In genomic region chr5:107869459-107870115, GRCh38 we compare ENCODE assay signal across 12 cellular contexts.
DNase-seq lines count a peak whose midpoint lies in the region; ATAC-seq and TF ChIP-seq lines count a peak whose summit lies in the region.
"Had no signal": no experiment of that assay in that cellular context is flagged by ENCODE, and none has a peak within 500 bp of the region (broad histone marks: within the 10 kb centered on the region; RNA-seq: fewer than 3 reads in every experiment).

No MANE protein-coding gene starts in this region.

- peak; percentile 61 for DNase-seq in MCF 10A (ENCODE audit: unreplicated experiment)
- DNase-seq in breast epithelium (ENCODE audit: low spot score in 2 of 2) = no peak
- DNase-seq in amniotic epithelial cell (ENCODE audit: low read depth) = peak; percentile 74
- peak; percentile 36 for DNase-seq in glutamatergic neuron
- no peak for DNase-seq in hypothalamus (lab: John Stamatoyannopoulos, UW)
- no peak for DNase-seq in NCI-H2029 (lab: John Stamatoyannopoulos, UW)
- DNase-seq in omental fat pad (ENCODE audit: low spot score) = no peak
- DNase-seq: NCI-H2107, retina had no signal

- no peaks in the 10 kb centered on the region for H3K4me1 ChIP-seq in breast epithelium

- H3K4me1 Mint-ChIP-seq in MCF 10A (ENCODE audit: insufficient read depth, unreplicated experiment) = peaks cover 7% of the 10 kb centered on the region
- peaks cover 38% of the 10 kb centered on the region for H3K4me1 Mint-ChIP-seq in glutamatergic neuron (ENCODE audit: low read depth, unreplicated experiment)

- intact Hi-C loops in MCF 10A (cut with micrococcal nuclease) = no loop called here
- intact Hi-C loops in breast epithelium (cut with DNase I; ENCODE audit: low total_unique reads) = no loop called here

- CTCF ChIA-PET in MCF 10A (lab: Yijun Ruan, JAX) = no interaction called here

- TF ChIP-seq POLR2A in breast epithelium (IDR thresholded peaks at IDR 0.05) = no peak

- no peaks in the 10 kb centered on the region for H3K36me3 ChIP-seq in breast epithelium

- H3K9me3 ChIP-seq in breast epithelium = no peaks in the 10 kb centered on the region

- H3K27ac Mint-ChIP-seq in MCF 10A (ENCODE audit: low read depth, unreplicated experiment) (peak overlapping the region; percentile 1), glutamatergic neuron (ENCODE audit: unreplicated experiment) (peak overlapping the region; percentile 91)

- no peak overlapping the region for H3K4me3 Mint-ChIP-seq in MCF 10A (ENCODE audit: unreplicated experiment)
- H3K4me3 Mint-ChIP-seq in glutamatergic neuron (ENCODE audit: unreplicated experiment) = peak overlapping the region; percentile 26
- H3K4me3 Mint-ChIP-seq: central memory CD8-positive, alpha-beta T cell had no signal

- H3K9me3 Mint-ChIP-seq in MCF 10A (ENCODE audit: unreplicated experiment) = no peaks in the 10 kb centered on the region
- H3K9me3 Mint-ChIP-seq in glutamatergic neuron (ENCODE audit: unreplicated experiment) = peaks cover 12% of the 10 kb centered on the region
- H3K9me3 Mint-ChIP-seq: central memory CD8-positive, alpha-beta T cell had no signal

- no peaks in the 10 kb centered on the region for H3K27me3 ChIP-seq in breast epithelium

- ATAC-seq in GM18502 (IDR thresholded peaks at IDR 0.05; ENCODE audit: poor library complexity, unreplicated experiment) (no peak), omental fat pad (ENCODE audit: low FRiP score) (no peak)
- ATAC-seq: GM12878 had no signal

- BruUV-seq in MCF 10A (replicated peaks; lab: Mats Ljungman, UMichigan) = no TSS peak

- no peaks in the 10 kb centered on the region for H3K27me3 Mint-ChIP-seq in MCF 10A (ENCODE audit: insufficient read depth, unreplicated experiment)
- H3K27me3 Mint-ChIP-seq in glutamatergic neuron (ENCODE audit: unreplicated experiment) = peaks cover 7% of the 10 kb centered on the region
- H3K27me3 Mint-ChIP-seq: central memory CD8-positive, alpha-beta T cell had no signal

- no peak overlapping the region for H3K4me3 ChIP-seq in breast epithelium
- H3K4me3 ChIP-seq: GM12878 had no signal

- H3K27ac ChIP-seq in breast epithelium = no peak overlapping the region

- POLR2A ChIA-PET in MCF 10A (lab: Yijun Ruan, JAX) = interaction anchor here (0.6 to 2.1 kb wide), 2 partner anchors 24 to 77 kb away, joined by 3 to 10 read pairs; no protein-coding TSS in a partner anchor

- H3K36me3 Mint-ChIP-seq in MCF 10A (ENCODE audit: insufficient read depth, unreplicated experiment) (peaks cover 11% of the 10 kb centered on the region), glutamatergic neuron (ENCODE audit: unreplicated experiment) (no peaks in the 10 kb centered on the region)

- TF ChIP-seq CTCF in MCF 10A (IDR thresholded peaks at IDR 0.05; ENCODE audit: unreplicated experiment) = no peak
- TF ChIP-seq CTCF in breast epithelium (IDR thresholded peaks at IDR 0.05) = no peak
- TF ChIP-seq CTCF in glutamatergic neuron (IDR thresholded peaks at IDR 0.05; ENCODE audit: partially characterized antibody, unreplicated experiment) = no peak
- TF ChIP-seq CTCF in omental fat pad (IDR thresholded peaks at IDR 0.05) = no peak

Comparison
In these comparisons a context has a peak if more than half of its experiments do, and no peak if none do; other contexts are left out.
1. DNase-seq: peak in MCF 10A (single experiment), amniotic epithelial cell (single experiment) and glutamatergic neuron (single experiment); none in breast epithelium (0 of 2), hypothalamus (0 of 51), NCI-H2029 (single experiment) and omental fat pad (single experiment).